Comparison of ENCODE assay signal across 13 cellular contexts in genomic region chr1:92805216-92805615, GRCh38. TPM values are rescaled to one million over a fixed set of nuclear protein-coding genes. Genes with fewer than 3 reads are reported as not detected.
DNase-seq lines count a peak whose midpoint lies in the region; TF ChIP-seq lines count a peak whose summit lies in the region.
"Had no signal": no experiment of that assay in that cellular context is flagged by ENCODE, and none has a peak within 500 bp of the region (broad histone marks: within the 10 kb centered on the region; RNA-seq: fewer than 3 reads in every experiment).

No MANE protein-coding gene starts in this region.

- TF ChIP-seq CTCF in hepatocyte (IDR thresholded peaks at IDR 0.05; ENCODE audit: poor library complexity) (no peak), endothelial cell (IDR thresholded peaks at IDR 0.05; ENCODE audit: unreplicated experiment) (no peak)

- no peaks in the 10 kb centered on the region for H3K36me3 Mint-ChIP-seq in endothelial cell (ENCODE audit: low read depth, unreplicated experiment)
- H3K36me3 Mint-ChIP-seq: activated CD8-positive, alpha-beta memory T cell treated with anti-CD3 and anti-CD28 coated beads, Interleukin-2, amount 10 ng/mL, durations not matched to agents 7 days and 5 days had no signal

- H3K4me3 Mint-ChIP-seq in endothelial cell (ENCODE audit: unreplicated experiment): no peak overlapping the region
- H3K4me3 Mint-ChIP-seq: activated CD8-positive, alpha-beta memory T cell treated with anti-CD3 and anti-CD28 coated beads, Interleukin-2, amount 10 ng/mL, durations not matched to agents 7 days and 5 days; central memory CD8-positive, alpha-beta T cell had no signal

- no peaks in the 10 kb centered on the region for H3K9me3 Mint-ChIP-seq in endothelial cell (ENCODE audit: unreplicated experiment)
- H3K9me3 Mint-ChIP-seq: central memory CD8-positive, alpha-beta T cell had no signal

- H3K4me1 Mint-ChIP-seq in endothelial cell (ENCODE audit: unreplicated experiment): no peaks in the 10 kb centered on the region
- H3K4me1 Mint-ChIP-seq: activated CD8-positive, alpha-beta memory T cell treated with anti-CD3 and anti-CD28 coated beads, Interleukin-2, amount 10 ng/mL, durations not matched to agents 7 days and 5 days; central memory CD8-positive, alpha-beta T cell had no signal

- DNase-seq in GM23248 (no peak), adipocyte (ENCODE audit: low read depth) (no peak), hepatocyte (ENCODE audit: low spot score) (no peak), AG08396 (ENCODE audit: low spot score) (no peak), NCI-H526 treated with DMSO at 0.1 percent for 48 hours (lab: John Stamatoyannopoulos, UW) (no peak), epidermal melanocyte (ENCODE audit: insufficient read length, low spot score) (no peak), endothelial cell (ENCODE audit: low spot score) (no peak)
- DNase-seq: activated CD8-positive, alpha-beta memory T cell treated with anti-CD3 and anti-CD28 coated beads, Interleukin-2, amount 10 ng/mL, durations not matched to agents 7 days and 5 days; NCI-H510A had no signal

- peaks cover 20% of the 10 kb centered on the region for H3K4me1 ChIP-seq in GM23248 (ENCODE audit: insufficient read depth)
- H3K4me1 ChIP-seq in adipocyte (ENCODE audit: control insufficient read depth, insufficient read depth, low read length): peaks cover 28% of the 10 kb centered on the region
- peaks cover 7% of the 10 kb centered on the region for H3K4me1 ChIP-seq in hepatocyte (ENCODE audit: insufficient read depth)
- H3K4me1 ChIP-seq in skeletal muscle satellite cell (ENCODE audit: control insufficient read depth, insufficient read depth, low read length): peaks cover 20% of the 10 kb centered on the region
- H3K4me1 ChIP-seq: BLaER1 treated with 17β-estradiol and CSF1 and Interleukin-3, amounts not matched to agents 10 nM and 100 nM had no signal

- H3K4me2 ChIP-seq in GM23248 (ENCODE audit: unreplicated experiment) (peak overlapping the region; percentile 64), hepatocyte (peak overlapping the region; percentile 12), skeletal muscle satellite cell (ENCODE audit: low read length) (peak overlapping the region; percentile 48)
- H3K4me2 ChIP-seq: BLaER1 treated with 17β-estradiol and CSF1 and Interleukin-3, amounts not matched to agents 10 nM and 100 nM; KMS-11 had no signal

- H3K27me3 ChIP-seq in GM23248 (replicated peaks; ENCODE audit: insufficient read depth) (no peaks in the 10 kb centered on the region), adipocyte (replicated peaks; ENCODE audit: control insufficient read depth, insufficient read depth, low read length) (no peaks in the 10 kb centered on the region), hepatocyte (no peaks in the 10 kb centered on the region), skeletal muscle satellite cell (ENCODE audit: control insufficient read depth, insufficient read depth, low read length) (no peaks in the 10 kb centered on the region)
- H3K27me3 ChIP-seq: BLaER1 treated with 17β-estradiol and CSF1 and Interleukin-3, amounts not matched to agents 10 nM and 100 nM had no signal

- no peaks in the 10 kb centered on the region for H3K9me2 ChIP-seq in GM23248 (ENCODE audit: insufficient read depth)
- H3K9me2 ChIP-seq in hepatocyte (replicated peaks; ENCODE audit: insufficient read depth): no peaks in the 10 kb centered on the region

- H2AFZ ChIP-seq in GM23248 (peak overlapping the region; percentile 59), hepatocyte (no peak overlapping the region)

- no peaks in the 10 kb centered on the region for H4K20me1 ChIP-seq in GM23248 (ENCODE audit: insufficient read depth)
- no peaks in the 10 kb centered on the region for H4K20me1 ChIP-seq in hepatocyte (ENCODE audit: insufficient read depth, poor library complexity, severe bottlenecking)
- H4K20me1 ChIP-seq: BLaER1 treated with 17β-estradiol and CSF1 and Interleukin-3, amounts not matched to agents 10 nM and 100 nM had no signal

- peak overlapping the region; percentile 26; the same call in 1 of the 2 replicates for H3K4me3 ChIP-seq in GM23248
- peak overlapping the region; percentile 25 for H3K4me3 ChIP-seq in adipocyte (ENCODE audit: low read length)
- H3K4me3 ChIP-seq in hepatocyte: no peak overlapping the region
- no peak overlapping the region for H3K4me3 ChIP-seq in skeletal muscle satellite cell (ENCODE audit: low read length)
- H3K4me3 ChIP-seq: BLaER1 treated with 17β-estradiol and CSF1 and Interleukin-3, amounts not matched to agents 10 nM and 100 nM had no signal

- peaks cover 18% of the 10 kb centered on the region for H3F3A ChIP-seq in GM23248 (ENCODE audit: insufficient read depth)

- no peaks in the 10 kb centered on the region for H3K27me3 Mint-ChIP-seq in endothelial cell (ENCODE audit: unreplicated experiment)
- H3K27me3 Mint-ChIP-seq: central memory CD8-positive, alpha-beta T cell had no signal

- 92 to 97% methylated on average over 1 of the region's 1 CpG for WGBS in GM23248 (ENCODE audit: low coverage in 1 of 2, low lambda C conversion rate in 2 of 2, missing lambda C conversion rate in 2 of 2), 2 experiments
- WGBS in hepatocyte (ENCODE audit: low lambda C conversion rate, missing lambda C conversion rate): 97% methylated on average over 1 of the region's 1 CpG

- H3K9me3 ChIP-seq in GM23248 (ENCODE audit: low read depth) (no peaks in the 10 kb centered on the region), adipocyte (ENCODE audit: control insufficient read depth, low read length) (no peaks in the 10 kb centered on the region), hepatocyte (ENCODE audit: low read depth) (peaks cover 4% of the 10 kb centered on the region), skeletal muscle satellite cell (replicated peaks; ENCODE audit: low read length) (no peaks in the 10 kb centered on the region)

- no peaks in the 10 kb centered on the region for H3K36me3 ChIP-seq in GM23248 (ENCODE audit: low read depth)
- no peaks in the 10 kb centered on the region for H3K36me3 ChIP-seq in adipocyte (ENCODE audit: control insufficient read depth, insufficient read depth, low read length, severe bottlenecking)
- no peaks in the 10 kb centered on the region for H3K36me3 ChIP-seq in hepatocyte (replicated peaks; ENCODE audit: insufficient read depth, low read depth)
- H3K36me3 ChIP-seq in skeletal muscle satellite cell (ENCODE audit: insufficient read depth, low read length): no peaks in the 10 kb centered on the region
- H3K36me3 ChIP-seq: BLaER1 treated with 17β-estradiol and CSF1 and Interleukin-3, amounts not matched to agents 10 nM and 100 nM had no signal

- no peak overlapping the region for H3K27ac Mint-ChIP-seq in endothelial cell (ENCODE audit: unreplicated experiment)
- H3K27ac Mint-ChIP-seq: activated CD8-positive, alpha-beta memory T cell treated with anti-CD3 and anti-CD28 coated beads, Interleukin-2, amount 10 ng/mL, durations not matched to agents 7 days and 5 days had no signal

- H3K9ac ChIP-seq in GM23248: peak overlapping the region; percentile 9; the same call in 1 of the 2 replicates
- H3K9ac ChIP-seq in adipocyte (ENCODE audit: low read length): peak overlapping the region; percentile 59
- H3K9ac ChIP-seq in skeletal muscle satellite cell (ENCODE audit: low read depth, low read length): peak overlapping the region; percentile 29
- H3K9ac ChIP-seq: BLaER1 treated with 17β-estradiol and CSF1 and Interleukin-3, amounts not matched to agents 10 nM and 100 nM; KMS-11 had no signal

- in situ Hi-C loops in GM23248 (cut with MboI): no loop called here

- H3K79me2 ChIP-seq in GM23248 (ENCODE audit: insufficient read depth): no peaks in the 10 kb centered on the region
- H3K79me2 ChIP-seq in hepatocyte: no peaks in the 10 kb centered on the region

- peak overlapping the region; percentile 41 for H3K27ac ChIP-seq in GM23248
- H3K27ac ChIP-seq in hepatocyte: peak overlapping the region; percentile 93
- H3K27ac ChIP-seq: BLaER1 treated with 17β-estradiol and CSF1 and Interleukin-3, amounts not matched to agents 10 nM and 100 nM; KMS-11 had no signal

RNA-seq across cellular contexts. Expression of gene EVI5, which starts 20.3 kb away (rescaled TPM):
- 16.5 and 24.5 TPM in 2 replicates for total RNA-seq in GM23248 (2014; rRNA removed; shearing (Covaris generic))
- polyA plus RNA-seq in GM23248 (2016; fragmentation: Nextera tagmentation; extraction: Ambion mirVana) (18.7 and 20.0 TPM in 2 replicates), hepatocyte (24.9 and 28.9 TPM in 2 replicates)
- total RNA-seq in hepatocyte (25.2 and 29.0 TPM in 2 replicates), endothelial cell (ENCODE audit: unreplicated experiment) (33.0 TPM)
- total RNA-seq in skeletal muscle satellite cell (2012; rRNA removed): 15.5 and 17.7 TPM in 2 replicates

RNA-seq across cellular contexts. Expression of gene RPL5, which starts 26.6 kb away (rescaled TPM):
- total RNA-seq in GM23248 (2014; rRNA removed; shearing (Covaris generic)): 1,075 and 1,127 TPM in 2 replicates
- polyA plus RNA-seq in GM23248 (2016; fragmentation: Nextera tagmentation; extraction: Ambion mirVana) (733 and 750 TPM in 2 replicates), hepatocyte (668 and 726 TPM in 2 replicates)
- total RNA-seq in hepatocyte (1,737 and 2,070 TPM in 2 replicates), endothelial cell (ENCODE audit: unreplicated experiment) (1,318 TPM)
- total RNA-seq in skeletal muscle satellite cell (2012; rRNA removed): 1,301 and 1,416 TPM in 2 replicates

Comparison
In these comparisons a context has a peak if more than half of its experiments do, and no peak if none do; other contexts are left out.
1. H3K4me2 ChIP-seq: peak in every context shown above with its lines; median percentile 64 in GM23248; 48 in skeletal muscle satellite cell; 12 in hepatocyte.
2. H3K4me3 ChIP-seq: peak in GM23248 (single experiment) and adipocyte (single experiment); none in hepatocyte (single experiment) and skeletal muscle satellite cell (single experiment).
3. H3K9ac ChIP-seq: peak in every context shown above with its lines; median percentile 59 in adipocyte; 29 in skeletal muscle satellite cell; 9 in GM23248.